ENCODE assay signal across 7 cellular contexts in genomic region chr21:15731243-15731613, GRCh38. TPM values are rescaled to one million over a fixed set of nuclear protein-coding genes. Genes with fewer than 3 reads are reported as not detected.
A peak's percentile ranks its signal among the peaks of the same experiment; 100 is the strongest.
DNase-seq lines count a peak whose midpoint lies in the region; TF ChIP-seq lines count a peak whose summit lies in the region.

No MANE protein-coding gene starts in this region.

- DNase-seq in H7: no peak
- peak in 1 of 2 experiments; percentile 33 for DNase-seq in SJCRH30
- DNase-seq in fibroblast of pulmonary artery (ENCODE audit: low read depth): no peak
- no peak for DNase-seq in skeletal muscle cell (ENCODE audit: low read depth)
- DNase-seq in D341Med (ENCODE audit: low spot score): no peak
- DNase-seq in NK-92 treated with Interleukin-12 subunit alpha and Interleukin-12 subunit beta, amount 100 ng/mL, for 24 hours (lab: John Stamatoyannopoulos, UW): no peak
- no peak for DNase-seq in mesenteric fat pad (ENCODE audit: low spot score)

- H3K4me1 ChIP-seq in SJCRH30: peaks cover 9% of the 10 kb centered on the region

- no peaks in the 10 kb centered on the region for H3K36me3 ChIP-seq in H7 (replicated peaks; ENCODE audit: control insufficient read depth, insufficient read depth, low read length)
- H3K36me3 ChIP-seq in SJCRH30: no peaks in the 10 kb centered on the region

- H3K27ac ChIP-seq in SJCRH30: peak overlapping the region; percentile 67; the same call in 1 of the 2 replicates

- TF ChIP-seq CTCF in fibroblast of pulmonary artery (IDR thresholded peaks at IDR 0.05; ENCODE audit: low read length, missing control alignments): no peak

- no peaks in the 10 kb centered on the region for H3K27me3 ChIP-seq in H7 (ENCODE audit: control insufficient read depth, insufficient read depth, low read length)
- no peaks in the 10 kb centered on the region for H3K27me3 ChIP-seq in SJCRH30

- H3K9me3 ChIP-seq in SJCRH30 (replicated peaks): no peaks in the 10 kb centered on the region

- peak overlapping the region; percentile 76 for H3K4me3 ChIP-seq in H7 (ENCODE audit: insufficient read depth, low read depth, low read length)
- peak overlapping the region; percentile 97 for H3K4me3 ChIP-seq in SJCRH30
- peak overlapping the region; percentile 90 for H3K4me3 ChIP-seq in fibroblast of pulmonary artery (replicated peaks; ENCODE audit: low read depth, low read length)
- peak overlapping the region; percentile 73 for H3K4me3 ChIP-seq in skeletal muscle cell (ENCODE audit: low read depth, low read length)

RNA-seq across cellular contexts. Expression of gene USP25, which starts 1.4 kb away (rescaled TPM):
- 27.5 and 41.4 TPM in 2 replicates for total RNA-seq in H7 (2014; rRNA removed; shearing (Covaris generic))
- total RNA-seq in SJCRH30 (2014; rRNA removed; shearing (Covaris generic)): 33.8 and 37.6 TPM in 2 replicates
- total RNA-seq in mesenteric fat pad: 52.3 TPM
